19 cellular contexts compared by ENCODE assay signal in genomic region chr3:17583530-17583929, GRCh38.
"Had no signal": no experiment of that assay in that cellular context is flagged by ENCODE, and none has a peak within 500 bp of the region (broad histone marks: within the 10 kb centered on the region; RNA-seq: fewer than 3 reads in every experiment).

No MANE protein-coding gene starts in this region.

- H2AFZ ChIP-seq: parathyroid adenoma had no signal

- H3K4me3 ChIP-seq: adrenal gland, colonic mucosa, esophagus muscularis mucosa, thyroid gland had no signal

- H3K36me3 Mint-ChIP-seq: natural killer cell had no signal

- H3K9me3 Mint-ChIP-seq: activated T-cell treated with anti-CD3 and anti-CD28 coated beads, Interleukin-2, amount 50 U/mL, for 24 hours; natural killer cell; stimulated activated memory B cell treated with anti-CD40 and anti-IgM and Interleukin-4, amounts not matched to agents 10 μg/mL and 1 μg/mL and 100 μg/mL, for 72 hours had no signal

- H3K9me3 ChIP-seq: adrenal gland, colonic mucosa, esophagus muscularis mucosa, neutrophil, thyroid gland had no signal

- H3K27ac Mint-ChIP-seq: activated T-cell treated with anti-CD3 and anti-CD28 coated beads, Interleukin-2, amount 50 U/mL, for 24 hours; natural killer cell; stimulated activated memory B cell treated with anti-CD40 and anti-IgM and Interleukin-4, amounts not matched to agents 10 μg/mL and 1 μg/mL and 100 μg/mL, for 72 hours had no signal

- H3K9ac ChIP-seq: parathyroid adenoma had no signal

- ATAC-seq: left ventricle myocardium superior; natural killer cell; stimulated activated memory B cell treated with anti-CD40 and anti-IgM and Interleukin-4, amounts not matched to agents 10 μg/mL and 1 μg/mL and 100 μg/mL, for 72 hours had no signal

- H3K36me3 ChIP-seq: adrenal gland, colonic mucosa, esophagus muscularis mucosa, neutrophil, thyroid gland had no signal

- H3K27ac ChIP-seq: adrenal gland, colonic mucosa, esophagus muscularis mucosa, neutrophil, parathyroid adenoma, thyroid gland had no signal

- DNase-seq: activated CD4-positive, alpha-beta T cell treated with anti-CD3 and anti-CD28 coated beads, Interleukin-2, amount 50 U/mL, for 48 hours; activated CD4-positive, CD25-positive, alpha-beta regulatory T cell treated with anti-CD3 and anti-CD28 coated beads, Interleukin-2, amount 50 U/mL, for 72 hours; activated naive CD4-positive, alpha-beta T cell treated with anti-CD3 and anti-CD28 coated beads, Interleukin-2, amount 50 U/mL, for 16 hours; activated T-cell treated with anti-CD3 and anti-CD28 coated beads, Interleukin-2, amount 50 U/mL, for 24 hours; adrenal gland; colonic mucosa; foreskin fibroblast; hypothalamus; kidney glomerular epithelial cell; left ventricle myocardium superior; mesenchymal stem cell; natural killer cell; stimulated activated CD4-positive, alpha-beta T cell treated with anti-CD3 and anti-CD28 coated beads, Interleukin-2, amount 100 ng/mL, for 48 hours; thyroid gland had no signal

- H3K27me3 ChIP-seq: adrenal gland, colonic mucosa, esophagus muscularis mucosa, neutrophil, thyroid gland had no signal

- H3K4me1 ChIP-seq: colonic mucosa, parathyroid adenoma, thyroid gland had no signal

- FAIRE-seq: urothelium cell line had no signal

- H3K27me3 Mint-ChIP-seq: activated T-cell treated with anti-CD3 and anti-CD28 coated beads, Interleukin-2, amount 50 U/mL, for 24 hours; stimulated activated memory B cell treated with anti-CD40 and anti-IgM and Interleukin-4, amounts not matched to agents 10 μg/mL and 1 μg/mL and 100 μg/mL, for 72 hours had no signal

- H3K79me2 ChIP-seq: parathyroid adenoma had no signal

- H3K4me3 Mint-ChIP-seq: activated T-cell treated with anti-CD3 and anti-CD28 coated beads, Interleukin-2, amount 50 U/mL, for 24 hours; natural killer cell; stimulated activated memory B cell treated with anti-CD40 and anti-IgM and Interleukin-4, amounts not matched to agents 10 μg/mL and 1 μg/mL and 100 μg/mL, for 72 hours had no signal
